Comparison of ENCODE assay signal across 31 cellular contexts in genomic region chr1:94031154-94031553, GRCh38.
A peak's percentile ranks its signal among the peaks of the same experiment; 100 is the strongest.
DNase-seq lines count a peak whose midpoint lies in the region; ATAC-seq, FAIRE-seq and TF ChIP-seq lines count a peak whose summit lies in the region.
"Had no signal": no experiment of that assay in that cellular context is flagged by ENCODE, and none has a peak within 500 bp of the region (broad histone marks: within the 10 kb centered on the region; RNA-seq: fewer than 3 reads in every experiment).

No MANE protein-coding gene starts in this region.

- intact Hi-C loops in HepG2 (cut with micrococcal nuclease; ENCODE audit: unreplicated experiment) (no loop called here), right lobe of liver (cut with DNase I) (no loop called here), A673 (cut with micrococcal nuclease; ENCODE audit: unreplicated experiment) (loop anchor here (10.0 kb wide), 1 partner anchor 596 kb away; no protein-coding TSS in a partner anchor)
- intact Hi-C loops in activated CD4-positive, alpha-beta T cell treated with anti-CD3 and anti-CD28 coated beads, Interleukin-2, amount 10 ng/mL, durations not matched to agents 24 days and 14 days (cut with micrococcal nuclease) = no loop called here

- CTCF ChIA-PET in HepG2 (lab: Yijun Ruan, JAX; ENCODE audit: low intra/inter-chr PET ratio, low total read pairs) = no interaction called here
- CTCF ChIA-PET in A673 (lab: Charles Lee) = interaction anchor here (1.0 to 1.3 kb wide), 2 partner anchors 8 to 304 kb away, joined by 3 to 4 read pairs; no protein-coding TSS in a partner anchor

- H3K9me3 ChIP-seq in HepG2 (ENCODE audit: low read length) = no peaks in the 10 kb centered on the region
- H3K9me3 ChIP-seq in right lobe of liver = no peaks in the 10 kb centered on the region
- H3K9me3 ChIP-seq in hepatocyte (ENCODE audit: low read depth) = no peaks in the 10 kb centered on the region
- H3K9me3 ChIP-seq in neural progenitor cell (ENCODE audit: low read depth) = no peaks in the 10 kb centered on the region
- H3K9me3 ChIP-seq in A673 (ENCODE audit: low read depth, low read length, poor library complexity, severe bottlenecking) = no peaks in the 10 kb centered on the region
- H3K9me3 ChIP-seq: BE2C, SJCRH30 had no signal

- BruUV-seq in HepG2 (replicated peaks; lab: Mats Ljungman, UMichigan) (no TSS peak), A673 (replicated peaks; lab: Mats Ljungman, UMichigan) (no TSS peak)

- DNase-seq in HepG2 (ENCODE audit: low spot score) (peak; percentile 70), right lobe of liver (no peak), hepatocyte (ENCODE audit: low spot score) (peak; percentile 35), neural progenitor cell (ENCODE audit: low spot score) (no peak), A673 (ENCODE audit: low spot score) (no peak)
- DNase-seq in activated CD4-positive, alpha-beta T cell treated with anti-CD3 and anti-CD28 coated beads for 4 hours = no peak
- DNase-seq in activated CD4-positive, alpha-beta T cell treated with anti-CD3 and anti-CD28 coated beads, Interleukin-2, amount 10 ng/mL, durations not matched to agents 24 days and 14 days = no peak
- DNase-seq: ACHN; BE2C; CD8-positive, alpha-beta memory T cell; DMS 273 treated with DMSO at 0.1 percent for 48 hours; DMS79; EL; GDM1; KBM-7; MV-4-11; NCI-H1105; NCI-H1436 treated with DMSO at 0.1 percent for 48 hours; NCI-H187 treated with DMSO at 0.1 percent for 48 hours; NCI-H2107; NCI-H446; NCI-H524 treated with DMSO at 0.1 percent for 48 hours; NCI-H774; SJCRH30 had no signal

- H3K27me3 ChIP-seq in HepG2 (ENCODE audit: control insufficient read depth in 1 of 2, insufficient read depth in 2 of 2, low read length in 2 of 2) (no peaks in the 10 kb centered on the region), right lobe of liver (no peaks in the 10 kb centered on the region), hepatocyte (no peaks in the 10 kb centered on the region), neural progenitor cell (no peaks in the 10 kb centered on the region), A673 (replicated peaks; ENCODE audit: insufficient read depth, low read depth, low read length, poor library complexity) (no peaks in the 10 kb centered on the region)
- H3K27me3 ChIP-seq: BE2C, SJCRH30 had no signal

- H3K4me3 Mint-ChIP-seq in neural progenitor cell = no peak overlapping the region
- no peak overlapping the region for H3K4me3 Mint-ChIP-seq in activated CD4-positive, alpha-beta T cell treated with anti-CD3 and anti-CD28 coated beads, Interleukin-2, amount 10 ng/mL, durations not matched to agents 24 days and 14 days
- H3K4me3 Mint-ChIP-seq: CD14-positive monocyte; CD8-positive, alpha-beta memory T cell had no signal

- H2AFZ ChIP-seq in HepG2 (ENCODE audit: low read length) (no peak overlapping the region), hepatocyte (no peak overlapping the region), neural progenitor cell (replicated peaks) (peak overlapping the region; percentile 42)

- no peaks in the 10 kb centered on the region for H3F3A ChIP-seq in neural progenitor cell (ENCODE audit: low read depth)

- no peaks in the 10 kb centered on the region for H3K36me3 ChIP-seq in HepG2 (replicated peaks in 1 of 2; ENCODE audit: control insufficient read depth in 1 of 2, insufficient read depth in 2 of 2, low read length in 2 of 2)
- H3K36me3 ChIP-seq in right lobe of liver = no peaks in the 10 kb centered on the region
- no peaks in the 10 kb centered on the region for H3K36me3 ChIP-seq in hepatocyte (replicated peaks; ENCODE audit: insufficient read depth, low read depth)
- no peaks in the 10 kb centered on the region for H3K36me3 ChIP-seq in neural progenitor cell
- H3K36me3 ChIP-seq in A673 (ENCODE audit: insufficient read depth, low read length, poor library complexity, severe bottlenecking) = no peaks in the 10 kb centered on the region
- H3K36me3 ChIP-seq: BE2C, SJCRH30 had no signal

- H3K79me2 ChIP-seq in HepG2 (ENCODE audit: insufficient read depth, low read length) = no peaks in the 10 kb centered on the region
- H3K79me2 ChIP-seq in hepatocyte = no peaks in the 10 kb centered on the region
- H3K79me2 ChIP-seq in neural progenitor cell (ENCODE audit: low read depth) = no peaks in the 10 kb centered on the region

- POLR2A ChIA-PET in HepG2 (lab: Yijun Ruan, JAX) = interaction anchor here (1.0 kb wide), 1 partner anchor 216 kb away, joined by 3 read pairs; no protein-coding TSS in a partner anchor
- POLR2A ChIA-PET in A673 (lab: Charles Lee; ENCODE audit: low non-redundant PET) = no interaction called here

- H3K4me2 ChIP-seq in HepG2 (ENCODE audit: low read depth, low read length) (no peak overlapping the region), hepatocyte (no peak overlapping the region), neural progenitor cell (no peak overlapping the region)

- H3K27me3 Mint-ChIP-seq in neural progenitor cell (ENCODE audit: insufficient read depth, low read depth) = no peaks in the 10 kb centered on the region
- H3K27me3 Mint-ChIP-seq in activated CD4-positive, alpha-beta T cell treated with anti-CD3 and anti-CD28 coated beads, Interleukin-2, amount 10 ng/mL, durations not matched to agents 24 days and 14 days = peaks cover 8% of the 10 kb centered on the region

- no peak overlapping the region for H3K27ac Mint-ChIP-seq in neural progenitor cell
- H3K27ac Mint-ChIP-seq in activated CD4-positive, alpha-beta T cell treated with anti-CD3 and anti-CD28 coated beads, Interleukin-2, amount 10 ng/mL, durations not matched to agents 24 days and 14 days = no peak overlapping the region
- H3K27ac Mint-ChIP-seq: CD8-positive, alpha-beta memory T cell had no signal

- in situ Hi-C loops in HepG2 (cut with HindIII; ENCODE audit: extremely low pct_ligation_motif_present, low pct_unique_long_range_greater_than_20kb) = no loop called here

- 60% methylated on average over 4 of the region's 4 CpGs for WGBS in HepG2 (ENCODE audit: low lambda C conversion rate)
- 78% methylated on average over 3 of the region's 4 CpGs for WGBS in right lobe of liver (ENCODE audit: insufficient coverage, low coverage, low lambda C conversion rate, missing lambda C conversion rate)
- 87% methylated on average over 4 of the region's 4 CpGs for whole genome bisulfite sequencing in hepatocyte (ENCODE audit: low lambda C conversion rate, missing lambda C conversion rate)

- no peaks in the 10 kb centered on the region for H3K9me2 ChIP-seq in hepatocyte (replicated peaks; ENCODE audit: insufficient read depth)

- ATAC-seq in HepG2 (no peak), right lobe of liver (no peak), GM18870 (IDR thresholded peaks at IDR 0.05; ENCODE audit: unreplicated experiment) (no peak)

- H3K27ac ChIP-seq in HepG2 (ENCODE audit: extremely low read length, insufficient read depth, low read length) (no peak overlapping the region), right lobe of liver (no peak overlapping the region), hepatocyte (no peak overlapping the region), neural progenitor cell (no peak overlapping the region), A673 (ENCODE audit: low read depth, low read length, poor library complexity, severe bottlenecking) (no peak overlapping the region)
- H3K27ac ChIP-seq: 22Rv1, SJCRH30 had no signal

- TF ChIP-seq POLR2A in HepG2 (IDR thresholded peaks at IDR 0.05; ENCODE audit: insufficient read depth in 1 of 2, low read depth in 2 of 2, low read length in 2 of 2) = no peak
- TF ChIP-seq POLR2A in right lobe of liver (IDR thresholded peaks at IDR 0.05) = no peak

- H3K4me3 ChIP-seq in HepG2 (replicated peaks in 1 of 3; ENCODE audit: insufficient read depth in 1 of 3, low read depth in 2 of 3, low read length in 3 of 3) (no peak overlapping the region), right lobe of liver (no peak overlapping the region), hepatocyte (no peak overlapping the region), neural progenitor cell (no peak overlapping the region), A673 (ENCODE audit: low read depth, low read length, poor library complexity, severe bottlenecking) (no peak overlapping the region)
- H3K4me3 ChIP-seq: SJCRH30 had no signal

- H4K20me1 ChIP-seq in HepG2 (ENCODE audit: insufficient read depth, low read length) = no peaks in the 10 kb centered on the region
- no peaks in the 10 kb centered on the region for H4K20me1 ChIP-seq in hepatocyte (ENCODE audit: insufficient read depth, poor library complexity, severe bottlenecking)
- H4K20me1 ChIP-seq in neural progenitor cell (ENCODE audit: low read depth) = no peaks in the 10 kb centered on the region

- peak in 1 of 2 experiments; percentile 35; a peak in 1 of 4 replicates for TF ChIP-seq EP300 in HepG2 (IDR thresholded peaks at IDR 0.05; ENCODE audit: low read depth in 2 of 2, low read length in 2 of 2)
- no peak for TF ChIP-seq EP300 in HepG2 (CRISPR knock-in tag; IDR thresholded peaks at IDR 0.05; ENCODE audit: borderline replicate concordance)

- TF ChIP-seq RAD21 in HepG2 (CRISPR knock-in tag; IDR thresholded peaks at IDR 0.05) = no peak

- H3K9me3 Mint-ChIP-seq in neural progenitor cell = no peaks in the 10 kb centered on the region
- H3K9me3 Mint-ChIP-seq in activated CD4-positive, alpha-beta T cell treated with anti-CD3 and anti-CD28 coated beads, Interleukin-2, amount 10 ng/mL, durations not matched to agents 24 days and 14 days = no peaks in the 10 kb centered on the region
- H3K9me3 Mint-ChIP-seq: CD14-positive monocyte; CD8-positive, alpha-beta memory T cell had no signal

- no peaks in the 10 kb centered on the region for H3K36me3 Mint-ChIP-seq in neural progenitor cell
- H3K36me3 Mint-ChIP-seq in activated CD4-positive, alpha-beta T cell treated with anti-CD3 and anti-CD28 coated beads, Interleukin-2, amount 10 ng/mL, durations not matched to agents 24 days and 14 days (ENCODE audit: low read depth) = no peaks in the 10 kb centered on the region
- H3K36me3 Mint-ChIP-seq: CD14-positive monocyte; CD8-positive, alpha-beta memory T cell had no signal

- TF ChIP-seq CTCF in HepG2 (CRISPR knock-in tag; IDR thresholded peaks at IDR 0.05) (no peak), right lobe of liver (IDR thresholded peaks at IDR 0.05) (no peak), hepatocyte (IDR thresholded peaks at IDR 0.05; ENCODE audit: poor library complexity) (no peak), neural progenitor cell (IDR thresholded peaks at IDR 0.05) (no peak), A673 (conservative IDR thresholded peaks at IDR 0.05; ENCODE audit: low read depth, low read length) (no peak)

- no peak overlapping the region for H3K9ac ChIP-seq in HepG2 (ENCODE audit: insufficient read depth, low read depth, low read length)
- no peak overlapping the region for H3K9ac ChIP-seq in neural progenitor cell

- H3K4me1 Mint-ChIP-seq in neural progenitor cell = peaks cover 4% of the 10 kb centered on the region
- peaks cover 9% of the 10 kb centered on the region for H3K4me1 Mint-ChIP-seq in activated CD4-positive, alpha-beta T cell treated with anti-CD3 and anti-CD28 coated beads, Interleukin-2, amount 10 ng/mL, durations not matched to agents 24 days and 14 days

- peak; percentile 42 for FAIRE-seq in HepG2 (lab: Jason Lieb, UNC)
- FAIRE-seq: GM12891, GM19239, H54, RCC 7860 had no signal

- H3K4me1 ChIP-seq in HepG2 (ENCODE audit: insufficient read depth, low read length) (peaks cover 87% of the 10 kb centered on the region), right lobe of liver (no peaks in the 10 kb centered on the region), hepatocyte (ENCODE audit: insufficient read depth) (no peaks in the 10 kb centered on the region), neural progenitor cell (no peaks in the 10 kb centered on the region), A673 (ENCODE audit: insufficient read depth, low read length, poor library complexity, severe bottlenecking) (no peaks in the 10 kb centered on the region)
- H3K4me1 ChIP-seq: BE2C, SJCRH30 had no signal

Comparison
In these comparisons a context has a peak if more than half of its experiments do, and no peak if none do; other contexts are left out.
1. DNase-seq: peak in HepG2 (single experiment) and hepatocyte (single experiment); none in right lobe of liver (0 of 3), neural progenitor cell (single experiment), activated CD4-positive, alpha-beta T cell treated with anti-CD3 and anti-CD28 coated beads for 4 hours (0 of 2), A673 (single experiment) and activated CD4-positive, alpha-beta T cell treated with anti-CD3 and anti-CD28 coated beads, Interleukin-2, amount 10 ng/mL, durations not matched to agents 24 days and 14 days (single experiment).